Comparison of ENCODE assay signal across 25 cellular contexts in the genomic region with DNA sequence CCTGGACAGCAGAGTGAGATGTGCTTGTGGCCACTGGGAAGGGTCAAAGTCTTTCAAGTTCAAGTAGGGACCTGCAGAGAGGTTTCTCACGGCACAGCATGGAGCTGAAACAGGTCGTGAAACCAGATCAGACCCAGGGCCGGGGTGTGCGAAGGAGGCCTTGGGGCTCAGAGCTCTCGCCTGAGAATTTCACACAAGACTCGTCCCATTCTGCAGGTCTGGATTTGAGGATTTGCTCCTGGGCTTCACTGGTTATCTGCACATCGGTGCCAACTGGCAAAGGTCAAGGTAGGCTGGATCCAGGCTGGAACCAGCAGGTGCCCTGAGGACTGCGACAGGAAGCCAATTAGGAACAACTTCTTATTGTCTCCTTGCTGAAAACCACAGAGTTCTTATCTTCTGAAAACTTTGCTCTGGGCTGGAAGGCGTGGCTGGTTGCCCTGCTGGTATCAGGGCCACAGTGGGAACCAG. TPM values are rescaled to one million over a fixed set of nuclear protein-coding genes. Genes with fewer than 3 reads are reported as not detected.
A peak's percentile ranks its signal among the peaks of the same experiment; 100 is the strongest.
DNase-seq lines count a peak whose midpoint lies in the region; ATAC-seq and TF ChIP-seq lines count a peak whose summit lies in the region.
"Had no signal": no experiment of that assay in that cellular context is flagged by ENCODE, and none has a peak within 500 bp of the region (broad histone marks: within the 10 kb centered on the region; RNA-seq: fewer than 3 reads in every experiment).

No MANE protein-coding gene starts in this region.

- no peak overlapping the region for H3K4me2 ChIP-seq in neuronal stem cell (ENCODE audit: insufficient read depth, low read length, poor library complexity, severe bottlenecking)

- H3K4me1 ChIP-seq in Panc1 (ENCODE audit: control insufficient read depth, insufficient read depth, low read length) (peaks cover 27% of the 10 kb centered on the region), duodenal mucosa (ENCODE audit: control insufficient read depth in 1 of 2, insufficient read depth in 2 of 2, low read length in 2 of 2) (peaks cover 5 to 13% of the 10 kb centered on the region in 2 donors), neuronal stem cell (ENCODE audit: control insufficient read depth in 2 of 2, insufficient read depth in 1 of 2, low read depth in 1 of 2, low read length in 2 of 2) (peaks cover 0 to 3% of the 10 kb centered on the region in 2 donors)
- H3K4me1 ChIP-seq in effector memory CD4-positive, alpha-beta T cell (ENCODE audit: control insufficient read depth, insufficient read depth, low read length, poor library complexity, severe bottlenecking): no peaks in the 10 kb centered on the region

- H3K79me1 ChIP-seq in neuronal stem cell (ENCODE audit: low read depth, low read length): no peaks in the 10 kb centered on the region

- H3K27ac ChIP-seq in Panc1 (ENCODE audit: low read length) (peak overlapping the region; percentile 82), duodenal mucosa (ENCODE audit: low read depth, low read length) (peak overlapping the region; percentile 20), neuronal stem cell (replicated peaks; ENCODE audit: low read length) (no peak overlapping the region)
- no peak overlapping the region for H3K27ac ChIP-seq in effector memory CD4-positive, alpha-beta T cell (ENCODE audit: insufficient read depth, low read length, poor library complexity, severe bottlenecking)
- H3K27ac ChIP-seq: esophagus muscularis mucosa had no signal

- WGBS in neuronal stem cell (ENCODE audit: extremely low coverage in 2 of 2, insufficient read length in 2 of 2, insufficient replicate concordance in 1 of 2), 2 donors: no CpG with 5 or more reads among the region's 9 CpGs

- no peak overlapping the region for H2BK15ac ChIP-seq in neuronal stem cell (ENCODE audit: low read length)

- intact Hi-C loops in Panc1 (cut with micrococcal nuclease; ENCODE audit: unreplicated experiment): no loop called here

- CTCF ChIA-PET in Panc1 (lab: Charles Lee): no interaction called here

- no peak overlapping the region for H2AK5ac ChIP-seq in neuronal stem cell (ENCODE audit: low read depth, low read length)

- POLR2A ChIA-PET in Panc1 (lab: Charles Lee): no interaction called here

- H3K23ac ChIP-seq in neuronal stem cell (ENCODE audit: low read depth, low read length, poor library complexity): no peak overlapping the region

- H3K4me3 ChIP-seq in Panc1 (ENCODE audit: low read depth in 2 of 2, low read length in 2 of 2) (no peak overlapping the region), duodenal mucosa (ENCODE audit: low read depth in 1 of 2, low read length in 2 of 2) (peak overlapping the region in 1 of 2 donors; percentile 43), neuronal stem cell (ENCODE audit: low read length in 2 of 2) (no peak overlapping the region)
- H3K4me3 ChIP-seq in effector memory CD4-positive, alpha-beta T cell (ENCODE audit: insufficient read depth, low read depth, low read length, poor library complexity, severe bottlenecking): no peak overlapping the region
- H3K4me3 ChIP-seq: esophagus muscularis mucosa had no signal

- H4K8ac ChIP-seq in neuronal stem cell (ENCODE audit: low read depth, low read length): no peak overlapping the region

- in situ Hi-C loops in Panc1 (cut with HindIII; ENCODE audit: low pct_unique_long_range_greater_than_20kb, low sequenced_read_pairs): no loop called here

- no peak for TF ChIP-seq CTCF in Panc1 (IDR thresholded peaks at IDR 0.05)

- no peak for ATAC-seq in Panc1
- ATAC-seq in GM18867 (IDR thresholded peaks at IDR 0.05; ENCODE audit: unreplicated experiment): no peak
- no peak for ATAC-seq in HG03439 (IDR thresholded peaks at IDR 0.05; ENCODE audit: unreplicated experiment)
- ATAC-seq: activated T-cell treated with anti-CD3 and anti-CD28 coated beads, Interleukin-2, amount 50 U/mL, for 4 hours; stimulated activated memory B cell treated with anti-CD40 and anti-IgM and Interleukin-4, amounts not matched to agents 10 μg/mL and 1 μg/mL and 100 μg/mL, for 72 hours had no signal

- no peak overlapping the region for H3K4ac ChIP-seq in neuronal stem cell (ENCODE audit: low read length)

- H3K27me3 ChIP-seq in Panc1 (ENCODE audit: control insufficient read depth, insufficient read depth, low read length): no peaks in the 10 kb centered on the region
- H3K27me3 ChIP-seq in duodenal mucosa (ENCODE audit: control insufficient read depth in 1 of 2, insufficient read depth in 2 of 2, low read length in 2 of 2): no peaks in the 10 kb centered on the region
- no peaks in the 10 kb centered on the region for H3K27me3 ChIP-seq in neuronal stem cell (ENCODE audit: control insufficient read depth in 3 of 3, insufficient read depth in 3 of 3, low read depth in 1 of 3, low read length in 3 of 3)
- no peaks in the 10 kb centered on the region for H3K27me3 ChIP-seq in effector memory CD4-positive, alpha-beta T cell (replicated peaks; ENCODE audit: control insufficient read depth, insufficient read depth, low read length, poor library complexity, severe bottlenecking)
- H3K27me3 ChIP-seq: esophagus muscularis mucosa had no signal

- no peak overlapping the region for H2BK120ac ChIP-seq in neuronal stem cell (ENCODE audit: low read depth, low read length)

- H3K9ac ChIP-seq in duodenal mucosa (ENCODE audit: low read depth in 1 of 2, low read length in 2 of 2): peak overlapping the region in 1 of 2 donors; percentile 32
- H3K9ac ChIP-seq in neuronal stem cell (ENCODE audit: low read depth, low read length, poor library complexity): no peak overlapping the region

- no peak overlapping the region for H4K91ac ChIP-seq in neuronal stem cell (ENCODE audit: low read depth, low read length, poor library complexity)

- BruUV-seq in Panc1 (replicated peaks; lab: Mats Ljungman, UMichigan): no TSS peak

- DNase-seq in A172 (ENCODE audit: low spot score) (peak; percentile 47), Panc1 (ENCODE audit: low read depth, low spot score) (no peak), neuronal stem cell (ENCODE audit: low spot score) (no peak), SHP77 treated with DMSO at 0.1 percent for 48 hours (lab: John Stamatoyannopoulos, UW) (no peak)
- DNase-seq in effector memory CD4-positive, alpha-beta T cell: no peak
- DNase-seq: 8988T; activated gamma-delta T cell; activated naive CD8-positive, alpha-beta T cell treated with anti-CD3 and anti-CD28 coated beads, Interleukin-2, amount 10 ng/mL, durations not matched to agents 7 days and 5 days; activated T-cell treated with anti-CD3 and anti-CD28 coated beads, Interleukin-2, amount 50 U/mL, for 4 hours; aorta; DMS79; foreskin fibroblast; head of caudate nucleus; KBM-7; MM.1S; naive B cell; NCI-H1930; NCI-H2171 treated with DMSO at 0.1 percent for 48 hours; NCI-H510A; stimulated activated CD4-positive, alpha-beta T cell treated with anti-CD3 and anti-CD28 coated beads, Interleukin-15, amount 100 ng/mL, for 24 hours had no signal

- no peak overlapping the region for H2AFZ ChIP-seq in neuronal stem cell (ENCODE audit: low read length)

- no peak overlapping the region for H3K18ac ChIP-seq in neuronal stem cell (ENCODE audit: low read length)

- no peak overlapping the region for H2BK5ac ChIP-seq in neuronal stem cell (ENCODE audit: low read length)

- no peak overlapping the region for H3K14ac ChIP-seq in neuronal stem cell (ENCODE audit: low read length)

- H3K9me3 ChIP-seq in Panc1 (ENCODE audit: control insufficient read depth, insufficient read depth, low read depth, low read length): no peaks in the 10 kb centered on the region
- no peaks in the 10 kb centered on the region for H3K9me3 ChIP-seq in duodenal mucosa (ENCODE audit: control insufficient read depth in 1 of 2, low read length in 2 of 2)
- H3K9me3 ChIP-seq in neuronal stem cell (replicated peaks in 1 of 2; ENCODE audit: control insufficient read depth in 2 of 2, insufficient read depth in 1 of 2, low read depth in 1 of 2, low read length in 2 of 2): no peaks in the 10 kb centered on the region
- no peaks in the 10 kb centered on the region for H3K9me3 ChIP-seq in effector memory CD4-positive, alpha-beta T cell (ENCODE audit: control insufficient read depth, low read length)
- H3K9me3 ChIP-seq: esophagus muscularis mucosa had no signal

- H3K36me3 ChIP-seq in Panc1 (ENCODE audit: control insufficient read depth, insufficient read depth, low read length): no peaks in the 10 kb centered on the region
- H3K36me3 ChIP-seq in duodenal mucosa (ENCODE audit: control insufficient read depth in 1 of 2, insufficient read depth in 2 of 2, low read length in 2 of 2): no peaks in the 10 kb centered on the region
- no peaks in the 10 kb centered on the region for H3K36me3 ChIP-seq in neuronal stem cell (replicated peaks in 1 of 2; ENCODE audit: control insufficient read depth in 2 of 2, insufficient read depth in 2 of 2, low read length in 2 of 2)
- no peaks in the 10 kb centered on the region for H3K36me3 ChIP-seq in effector memory CD4-positive, alpha-beta T cell (ENCODE audit: control insufficient read depth, insufficient read depth, low read length)
- H3K36me3 ChIP-seq: esophagus muscularis mucosa had no signal

- peak overlapping the region; percentile 41 for H2BK12ac ChIP-seq in neuronal stem cell (ENCODE audit: low read length)

RNA-seq across cellular contexts. Expression of gene GTF2I, which starts 24.0 kb away (rescaled TPM):
- 178 and 188 TPM in 2 replicates for total RNA-seq in A172 (2014; rRNA removed; shearing (Covaris generic))
- total RNA-seq in Panc1 (2021; ENCODE audit: unreplicated experiment): 305 TPM
- 194 TPM for polyA plus RNA-seq in Panc1 (2012; ENCODE audit: insufficient read length)
- polyA plus RNA-seq in neuronal stem cell (2013, experiment 1 of 2): 277 TPM
- polyA plus RNA-seq in neuronal stem cell (2013, experiment 2 of 2): 283 TPM

Comparison
In these comparisons a context has a peak if more than half of its experiments do, and no peak if none do; other contexts are left out.
1. H3K27ac ChIP-seq: peak in Panc1 (single experiment) and duodenal mucosa (single experiment); none in neuronal stem cell (single experiment) and effector memory CD4-positive, alpha-beta T cell (single experiment).